13 cellular contexts compared by ENCODE assay signal in genomic region chr6:130676077-130676772, GRCh38.
DNase-seq lines count a peak whose midpoint lies in the region; ATAC-seq and TF ChIP-seq lines count a peak whose summit lies in the region.
"Had no signal": no experiment of that assay in that cellular context is flagged by ENCODE, and none has a peak within 500 bp of the region (broad histone marks: within the 10 kb centered on the region; RNA-seq: fewer than 3 reads in every experiment).

No MANE protein-coding gene starts in this region.

- H3K4me3 ChIP-seq in fibroblast of villous mesenchyme (ENCODE audit: low read depth, low read length) (no peak overlapping the region), vagina (no peak overlapping the region)
- H3K4me3 ChIP-seq: gastrocnemius medialis, upper lobe of right lung had no signal

- peaks cover 13% of the 10 kb centered on the region for H3K36me3 Mint-ChIP-seq in activated CD4-positive, alpha-beta T cell treated with anti-CD3 and anti-CD28 coated beads, Interleukin-2, amount 10 ng/mL, durations not matched to agents 7 days and 5 days (ENCODE audit: low read depth)
- H3K36me3 Mint-ChIP-seq in activated CD4-positive, alpha-beta T cell treated with anti-CD3 and anti-CD28 coated beads for 36 hours (ENCODE audit: low read depth): peaks cover 2% of the 10 kb centered on the region

- TF ChIP-seq CTCF in fibroblast of villous mesenchyme (IDR thresholded peaks at IDR 0.05; ENCODE audit: insufficient read depth, low read depth, low read length) (peak; percentile 3), vagina (IDR thresholded peaks at IDR 0.05) (no peak)

- no peak for DNase-seq in activated CD4-positive, alpha-beta T cell treated with anti-CD3 and anti-CD28 coated beads, Interleukin-2, amount 10 ng/mL, durations not matched to agents 7 days and 5 days
- no peak for DNase-seq in activated CD4-positive, alpha-beta T cell treated with anti-CD3 and anti-CD28 coated beads for 36 hours
- DNase-seq in RPMI7951 (ENCODE audit: low read depth) (peak; percentile 35), fibroblast of villous mesenchyme (ENCODE audit: low read depth) (peak; percentile 80), vagina (ENCODE audit: extremely low spot score in 2 of 2) (no peak), C1 segment of cervical spinal cord (lab: John Stamatoyannopoulos, UW) (no peak)
- DNase-seq in activated CD4-positive, CD25-positive, alpha-beta regulatory T cell treated with anti-CD3 and anti-CD28 coated beads, Interleukin-2, amount 50 U/mL, for 72 hours: no peak
- DNase-seq: amniotic stem cell, Kasumi-1, NCI-H2171 treated with DMSO at 0.1 percent for 48 hours, upper lobe of right lung had no signal

- ATAC-seq in activated CD4-positive, alpha-beta T cell treated with anti-CD3 and anti-CD28 coated beads for 36 hours: no peak
- ATAC-seq in HG03378 (IDR thresholded peaks at IDR 0.05; ENCODE audit: unreplicated experiment): no peak
- ATAC-seq: gastrocnemius medialis, upper lobe of right lung had no signal

- no peaks in the 10 kb centered on the region for H3K9me3 ChIP-seq in vagina
- H3K9me3 ChIP-seq: gastrocnemius medialis, upper lobe of right lung had no signal

- H3K9me3 Mint-ChIP-seq in activated CD4-positive, alpha-beta T cell treated with anti-CD3 and anti-CD28 coated beads, Interleukin-2, amount 10 ng/mL, durations not matched to agents 7 days and 5 days: peaks cover 32% of the 10 kb centered on the region
- H3K9me3 Mint-ChIP-seq in activated CD4-positive, alpha-beta T cell treated with anti-CD3 and anti-CD28 coated beads for 36 hours (ENCODE audit: low read depth): peaks cover 9% of the 10 kb centered on the region

- peaks cover 19% of the 10 kb centered on the region for H3K4me1 ChIP-seq in vagina

- H3K4me3 Mint-ChIP-seq in activated CD4-positive, alpha-beta T cell treated with anti-CD3 and anti-CD28 coated beads, Interleukin-2, amount 10 ng/mL, durations not matched to agents 7 days and 5 days: no peak overlapping the region
- H3K4me3 Mint-ChIP-seq in activated CD4-positive, alpha-beta T cell treated with anti-CD3 and anti-CD28 coated beads for 36 hours: no peak overlapping the region

- CTCF ChIA-PET in activated CD4-positive, alpha-beta T cell treated with anti-CD3 and anti-CD28 coated beads, Interleukin-2, amount 10 ng/mL, durations not matched to agents 7 days and 5 days (lab: Charles Lee): interaction anchor here (1.3 kb wide), 1 partner anchor 22 kb away, joined by 3 read pairs; no protein-coding TSS in a partner anchor
- CTCF ChIA-PET in activated CD4-positive, alpha-beta T cell treated with anti-CD3 and anti-CD28 coated beads for 36 hours (lab: Charles Lee): interaction anchor here (0.5 to 1.4 kb wide), 4 partner anchors 23 to 394 kb away, joined by 3 to 4 read pairs (median 4); no protein-coding TSS in a partner anchor

- intact Hi-C loops in activated CD4-positive, alpha-beta T cell treated with anti-CD3 and anti-CD28 coated beads for 36 hours (cut with DNase I, micrococcal nuclease): no loop called here
- intact Hi-C loops in vagina (cut with DNase I): loop anchor here (10.0 kb wide), 1 partner anchor 71 kb away; no protein-coding TSS in a partner anchor

- peak overlapping the region; percentile 40 for H3K27ac ChIP-seq in vagina
- H3K27ac ChIP-seq: gastrocnemius medialis, upper lobe of right lung had no signal

- no peak for TF ChIP-seq POLR2A in vagina (IDR thresholded peaks at IDR 0.05)

- POLR2A ChIA-PET in activated CD4-positive, alpha-beta T cell treated with anti-CD3 and anti-CD28 coated beads, Interleukin-2, amount 10 ng/mL, durations not matched to agents 7 days and 5 days (lab: Charles Lee): no interaction called here
- POLR2A ChIA-PET in activated CD4-positive, alpha-beta T cell treated with anti-CD3 and anti-CD28 coated beads for 36 hours (lab: Charles Lee): no interaction called here

- no peaks in the 10 kb centered on the region for H3K36me3 ChIP-seq in vagina
- H3K36me3 ChIP-seq: gastrocnemius medialis, upper lobe of right lung had no signal

- H3K4me1 Mint-ChIP-seq in activated CD4-positive, alpha-beta T cell treated with anti-CD3 and anti-CD28 coated beads, Interleukin-2, amount 10 ng/mL, durations not matched to agents 7 days and 5 days: peaks cover 6% of the 10 kb centered on the region
- H3K4me1 Mint-ChIP-seq in activated CD4-positive, alpha-beta T cell treated with anti-CD3 and anti-CD28 coated beads for 36 hours: peaks cover 5% of the 10 kb centered on the region

- H3K27ac Mint-ChIP-seq in activated CD4-positive, alpha-beta T cell treated with anti-CD3 and anti-CD28 coated beads, Interleukin-2, amount 10 ng/mL, durations not matched to agents 7 days and 5 days: peak overlapping the region; percentile 11
- H3K27ac Mint-ChIP-seq in activated CD4-positive, alpha-beta T cell treated with anti-CD3 and anti-CD28 coated beads for 36 hours: no peak overlapping the region

- no peaks in the 10 kb centered on the region for H3K27me3 ChIP-seq in vagina
- H3K27me3 ChIP-seq: gastrocnemius medialis, upper lobe of right lung had no signal

- peaks cover 2% of the 10 kb centered on the region for H3K27me3 Mint-ChIP-seq in activated CD4-positive, alpha-beta T cell treated with anti-CD3 and anti-CD28 coated beads, Interleukin-2, amount 10 ng/mL, durations not matched to agents 7 days and 5 days
- no peaks in the 10 kb centered on the region for H3K27me3 Mint-ChIP-seq in activated CD4-positive, alpha-beta T cell treated with anti-CD3 and anti-CD28 coated beads for 36 hours

Comparison
In these comparisons a context has a peak if more than half of its experiments do, and no peak if none do; other contexts are left out.
1. DNase-seq: peak in RPMI7951 (single experiment) and fibroblast of villous mesenchyme (single experiment); none in activated CD4-positive, alpha-beta T cell treated with anti-CD3 and anti-CD28 coated beads, Interleukin-2, amount 10 ng/mL, durations not matched to agents 7 days and 5 days (single experiment), activated CD4-positive, alpha-beta T cell treated with anti-CD3 and anti-CD28 coated beads for 36 hours (single experiment), vagina (0 of 2), activated CD4-positive, CD25-positive, alpha-beta regulatory T cell treated with anti-CD3 and anti-CD28 coated beads, Interleukin-2, amount 50 U/mL, for 72 hours (single experiment) and C1 segment of cervical spinal cord (0 of 14).